Comparison of ENCODE assay signal across 29 cellular contexts in genomic region chr17:72095316-72095715, GRCh38. TPM values are rescaled to one million over a fixed set of nuclear protein-coding genes. Genes with fewer than 3 reads are reported as not detected.
"Had no signal": no experiment of that assay in that cellular context is flagged by ENCODE, and none has a peak within 500 bp of the region (broad histone marks: within the 10 kb centered on the region; RNA-seq: fewer than 3 reads in every experiment).

No MANE protein-coding gene starts in this region.

- H3K27me3 ChIP-seq: ovary, right lobe of liver, sigmoid colon, suprapubic skin, testis, tibial nerve, upper lobe of left lung, uterus had no signal

- ATAC-seq: naive thymus-derived CD8-positive, alpha-beta T cell; natural killer cell treated with Interleukin-12 subunit alpha and Interleukin-12 subunit beta and Interleukin-15 and Interleukin-18, amount 100 ng/mL, for 72 hours; psoas muscle; right cardiac atrium; right lobe of liver; stimulated activated memory B cell treated with anti-CD40 and anti-IgM and Interleukin-4, amounts not matched to agents 10 μg/mL and 1 μg/mL and 100 μg/mL, for 72 hours; stimulated activated naive CD8-positive, alpha-beta T cell treated with anti-CD3 and anti-CD28 coated beads, Interleukin-15, amount 100 ng/mL, for 72 hours; stimulated activated naive CD8-positive, alpha-beta T cell treated with anti-CD3 and anti-CD28 coated beads, Interleukin-15, Interleukin-2, amounts not matched to agents 100 U/mL and 50 U/mL, for 24 hours had no signal

- H3K9ac ChIP-seq: parathyroid adenoma had no signal

- H3K27ac ChIP-seq: ovary, parathyroid adenoma, psoas muscle, right lobe of liver, sigmoid colon, suprapubic skin, testis, tibial nerve, upper lobe of left lung, uterus had no signal

- H3K36me3 ChIP-seq: ovary, right lobe of liver, sigmoid colon, suprapubic skin, tibial nerve, upper lobe of left lung, uterus had no signal

- H3K9me3 ChIP-seq: ovary, psoas muscle, right lobe of liver, sigmoid colon, suprapubic skin, testis, tibial nerve, upper lobe of left lung, uterus had no signal

- H3K4me3 ChIP-seq: ovary, psoas muscle, right lobe of liver, sigmoid colon, suprapubic skin, testis, tibial nerve, upper lobe of left lung, uterus had no signal

- H3K79me2 ChIP-seq: parathyroid adenoma had no signal

- H2AFZ ChIP-seq: parathyroid adenoma had no signal

- DNase-seq: naive B cell; naive thymus-derived CD8-positive, alpha-beta T cell; nephron progenitor cell; occipital lobe; ovary; posterior cingulate gyrus; psoas muscle; right cardiac atrium; right lobe of liver; sigmoid colon; small intestine; stimulated activated CD4-positive, alpha-beta T cell treated with anti-CD3 and anti-CD28 coated beads, Interleukin-15, amount 100 ng/mL, for 24 hours; stimulated activated CD4-positive, alpha-beta T cell treated with anti-CD3 and anti-CD28 coated beads, Interleukin-2, amount 100 ng/mL, for 24 hours; stimulated activated CD4-positive, alpha-beta T cell treated with anti-CD3 and anti-CD28 coated beads, Interleukin-2, amount 100 ng/mL, for 48 hours; stimulated activated CD4-positive, alpha-beta T cell treated with anti-CD3 and anti-CD28 coated beads, Interleukin-4, amount 100 ng/mL, for 4 hours; stimulated activated CD8-positive, alpha-beta memory T cell treated with anti-CD3 and anti-CD28 coated beads, Interleukin-4, amount 100 ng/mL, for 48 hours; stimulated activated naive CD4-positive, alpha-beta T cell; stimulated activated naive CD8-positive, alpha-beta T cell treated with anti-CD3 and anti-CD28 coated beads, Interleukin-15, amount 100 ng/mL, for 72 hours; stimulated activated naive CD8-positive, alpha-beta T cell treated with anti-CD3 and anti-CD28 coated beads, Interleukin-15, Interleukin-2, amounts not matched to agents 100 U/mL and 50 U/mL, for 24 hours; substantia nigra; testis; trophoblast cell; upper lobe of left lung; uterus had no signal

- FAIRE-seq: small intestine had no signal

- H3K4me1 ChIP-seq: parathyroid adenoma, psoas muscle, sigmoid colon, suprapubic skin, testis, tibial nerve, upper lobe of left lung, uterus had no signal

RNA-seq across cellular contexts. Expression of gene SOX9, which starts 25.5 kb away (rescaled TPM):
- total RNA-seq: naive thymus-derived CD8-positive, alpha-beta T cell; natural killer cell treated with Interleukin-12 subunit alpha and Interleukin-12 subunit beta and Interleukin-15 and Interleukin-18, amount 100 ng/mL, for 72 hours had no signal
- polyA plus RNA-seq: naive thymus-derived CD8-positive, alpha-beta T cell had no signal
